1 cellular context compared by ENCODE assay signal in genomic region chr1:7585216-7585907, GRCh38.
TF ChIP-seq lines count a peak whose summit lies in the region.

No MANE protein-coding gene starts in this region.

TF ChIP-seq in HEK293, 187 proteins besides CTCF, POLR2A, EP300 and RAD21 (continued from another document):
- TF ChIP-seq PRDM2 (tag by site-specific recombination; IDR thresholded peaks at IDR 0.05; ENCODE audit: borderline replicate concordance) (no peak), ZNF623 (tag by site-specific recombination; IDR thresholded peaks at IDR 0.05) (peak; percentile 93)
